In the genomic region with DNA sequence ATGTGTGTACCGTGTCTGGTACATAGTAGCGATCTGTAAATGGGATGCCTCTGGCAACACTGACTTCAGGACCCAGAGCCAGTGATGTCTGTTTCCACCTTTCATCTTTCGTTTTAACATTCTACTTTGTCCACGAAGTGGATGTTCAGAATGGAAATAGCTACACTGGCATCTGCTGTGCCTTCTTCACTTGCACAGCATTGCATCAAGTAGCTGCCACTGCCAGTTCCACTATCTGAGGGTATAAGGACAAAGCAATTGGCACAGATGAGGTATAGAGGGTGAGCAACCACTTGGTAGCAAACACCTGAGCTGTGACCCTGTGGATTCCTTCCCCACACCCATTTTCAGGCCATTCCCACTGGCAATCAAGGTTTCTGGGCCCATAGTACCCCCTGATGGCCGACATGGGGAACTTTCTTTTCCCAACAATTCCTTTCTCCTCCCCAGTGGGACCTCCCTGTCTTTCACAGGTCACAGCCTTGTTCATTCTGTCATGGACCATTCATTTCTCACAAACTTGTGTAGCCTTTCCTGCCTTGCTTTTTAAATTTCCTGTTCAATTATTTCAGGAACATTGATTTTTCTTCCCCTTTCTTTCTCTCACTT, we compare ENCODE assay signal across 10 cellular contexts. TPM values are rescaled to one million over a fixed set of nuclear protein-coding genes. Genes with fewer than 3 reads are reported as not detected.
A peak's percentile ranks its signal among the peaks of the same experiment; 100 is the strongest.
DNase-seq lines count a peak whose midpoint lies in the region; ATAC-seq, FAIRE-seq and TF ChIP-seq lines count a peak whose summit lies in the region.
"Had no signal": no experiment of that assay in that cellular context is flagged by ENCODE, and none has a peak within 500 bp of the region (broad histone marks: within the 10 kb centered on the region; RNA-seq: fewer than 3 reads in every experiment).

No MANE protein-coding gene starts in this region.

- DNase-seq in D721Med (ENCODE audit: insufficient read length, low spot score): no peak
- DNase-seq in NCI-H69 (lab: John Stamatoyannopoulos, UW): peak; percentile 18
- DNase-seq in endothelial cell (ENCODE audit: low spot score): peak; percentile 55
- DNase-seq in neural crest cell (ENCODE audit: low read depth, low spot score): no peak
- DNase-seq in H54 (ENCODE audit: insufficient read length, low spot score): no peak
- DNase-seq in COLO668 (lab: John Stamatoyannopoulos, UW; ENCODE audit: unreplicated experiment): no peak
- DNase-seq: T-helper 1 cell had no signal

- H3K4me1 Mint-ChIP-seq in endothelial cell (ENCODE audit: unreplicated experiment): peaks cover 11% of the 10 kb centered on the region
- H3K4me1 Mint-ChIP-seq in neural crest cell: peaks cover 7% of the 10 kb centered on the region

- H3K27ac Mint-ChIP-seq in endothelial cell (ENCODE audit: unreplicated experiment) (no peak overlapping the region), neural crest cell (ENCODE audit: unreplicated experiment) (no peak overlapping the region)

- H3K27me3 Mint-ChIP-seq in endothelial cell (ENCODE audit: unreplicated experiment) (peaks cover 7% of the 10 kb centered on the region), neural crest cell (ENCODE audit: low read depth) (peaks cover 54% of the 10 kb centered on the region)

- FAIRE-seq in D721Med (lab: Jason Lieb, UNC): no peak
- no peak for FAIRE-seq in H54 (lab: Jason Lieb, UNC)

- peak; percentile 57 for TF ChIP-seq CTCF in D721Med (IDR thresholded peaks at IDR 0.05; ENCODE audit: insufficient read depth, missing control alignments)
- TF ChIP-seq CTCF in endothelial cell (IDR thresholded peaks at IDR 0.05; ENCODE audit: unreplicated experiment): peak; percentile 55
- peak; percentile 56 for TF ChIP-seq CTCF in neural crest cell (conservative IDR thresholded peaks at IDR 0.05)

- ATAC-seq in HG03175 (IDR thresholded peaks at IDR 0.05; ENCODE audit: unreplicated experiment): no peak
- no peak for ATAC-seq in HG02623 (IDR thresholded peaks at IDR 0.05; ENCODE audit: unreplicated experiment)

- TF ChIP-seq POLR2A in H54 (IDR thresholded peaks at IDR 0.05; ENCODE audit: low read depth, low read length): no peak

- H3K4me3 Mint-ChIP-seq in endothelial cell (ENCODE audit: unreplicated experiment) (no peak overlapping the region), neural crest cell (no peak overlapping the region)
- H3K4me3 Mint-ChIP-seq: central memory CD8-positive, alpha-beta T cell had no signal

- H3K36me3 Mint-ChIP-seq in endothelial cell (ENCODE audit: low read depth, unreplicated experiment) (no peaks in the 10 kb centered on the region), neural crest cell (ENCODE audit: low read depth) (no peaks in the 10 kb centered on the region)

- H3K9me3 Mint-ChIP-seq in endothelial cell (ENCODE audit: unreplicated experiment) (no peaks in the 10 kb centered on the region), neural crest cell (no peaks in the 10 kb centered on the region)

RNA-seq across cellular contexts. Expression of a gene that starts 4.0 kb away (rescaled TPM):
- total RNA-seq in endothelial cell (ENCODE audit: unreplicated experiment): 0.51 TPM
- 0.27 and 0.37 TPM in 2 replicates for total RNA-seq in neural crest cell

Comparison
In these comparisons a context has a peak if more than half of its experiments do, and no peak if none do; other contexts are left out.
1. DNase-seq: peak in NCI-H69 (single experiment) and endothelial cell (single experiment); none in D721Med (single experiment), neural crest cell (single experiment), H54 (single experiment) and COLO668 (single experiment).
2. Peak in every context shown above with its lines, with median percentiles within 50 percentile points of each other: CTCF ChIP-seq.